8 cellular contexts compared by ENCODE assay signal in the genomic region with DNA sequence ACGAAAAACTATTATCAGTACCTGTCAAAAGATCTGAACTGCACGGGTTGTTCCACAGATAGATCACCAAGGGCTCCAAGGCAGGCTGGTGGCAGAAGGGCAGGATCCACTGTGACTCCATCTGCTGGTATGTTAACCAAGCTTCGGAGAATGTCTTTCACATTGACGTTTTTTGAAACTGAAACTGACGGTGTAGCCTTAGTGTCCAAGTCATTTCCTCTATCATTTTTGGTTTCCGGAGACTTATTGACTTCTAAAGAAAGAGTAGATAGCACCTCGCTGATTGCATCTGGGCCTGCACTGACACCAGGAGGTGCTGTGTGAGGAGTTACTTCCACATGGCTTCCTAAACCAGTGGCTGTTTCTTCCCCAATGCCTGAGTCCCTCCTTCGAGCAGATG.
DNase-seq lines count a peak whose midpoint lies in the region; ATAC-seq and TF ChIP-seq lines count a peak whose summit lies in the region.

No MANE protein-coding gene starts in this region.

- no peaks in the 10 kb centered on the region for H3K4me1 Mint-ChIP-seq in type B pancreatic cell (ENCODE audit: unreplicated experiment)

- no peaks in the 10 kb centered on the region for H3K9me3 Mint-ChIP-seq in type B pancreatic cell

- DNase-seq in activated CD8-positive, alpha-beta memory T cell treated with anti-CD3 and anti-CD28 coated beads, Interleukin-2, amount 50 U/mL, for 1 hour (ENCODE audit: extremely low read depth): peak; percentile 10
- DNase-seq in stimulated activated CD4-positive, alpha-beta T cell treated with anti-CD3 and anti-CD28 coated beads, Interleukin-2, amount 100 ng/mL, for 48 hours: peak; percentile 13 to 23
- DNase-seq in NCI-H2029 treated with DMSO at 0.1 percent for 48 hours (lab: John Stamatoyannopoulos, UW) (no peak), type B pancreatic cell (ENCODE audit: extremely low spot score, unreplicated experiment) (no peak), LoVo (ENCODE audit: low spot score) (no peak)

- no peak for TF ChIP-seq CTCF in type B pancreatic cell (conservative IDR thresholded peaks at IDR 0.05)

- no peak overlapping the region for H3K27ac Mint-ChIP-seq in type B pancreatic cell

- peaks cover 56% of the 10 kb centered on the region for H3K36me3 Mint-ChIP-seq in type B pancreatic cell

- no peak overlapping the region for H3K4me3 Mint-ChIP-seq in type B pancreatic cell

- ATAC-seq in GM19397 (IDR thresholded peaks at IDR 0.05; ENCODE audit: unreplicated experiment) (peak; percentile 86), HG03196 (IDR thresholded peaks at IDR 0.05; ENCODE audit: unreplicated experiment) (peak; percentile 94), SK-N-SH treated with all-trans-retinoic acid at 6 μM for 48 hours (no peak)

- H3K27me3 Mint-ChIP-seq in type B pancreatic cell: no peaks in the 10 kb centered on the region

TF ChIP-seq in SK-N-SH treated with all-trans-retinoic acid at 6 μM for 48 hours, 23 proteins besides CTCF, POLR2A, EP300 and RAD21:
- no peak for TF ChIP-seq ESRRG (CRISPR knock-in tag; IDR thresholded peaks at IDR 0.05)

Comparison
In these comparisons a context has a peak if more than half of its experiments do, and no peak if none do; other contexts are left out.
1. DNase-seq: peak in activated CD8-positive, alpha-beta memory T cell treated with anti-CD3 and anti-CD28 coated beads, Interleukin-2, amount 50 U/mL, for 1 hour (single experiment) and stimulated activated CD4-positive, alpha-beta T cell treated with anti-CD3 and anti-CD28 coated beads, Interleukin-2, amount 100 ng/mL, for 48 hours (2 of 2); none in NCI-H2029 treated with DMSO at 0.1 percent for 48 hours (single experiment), type B pancreatic cell (single experiment) and LoVo (single experiment).